8 cellular contexts compared by ENCODE assay signal in genomic region chr14:52068741-52069616, GRCh38. TPM values are rescaled to one million over a fixed set of nuclear protein-coding genes. Genes with fewer than 3 reads are reported as not detected.
DNase-seq lines count a peak whose midpoint lies in the region; ATAC-seq and TF ChIP-seq lines count a peak whose summit lies in the region.

A gene with protein sequence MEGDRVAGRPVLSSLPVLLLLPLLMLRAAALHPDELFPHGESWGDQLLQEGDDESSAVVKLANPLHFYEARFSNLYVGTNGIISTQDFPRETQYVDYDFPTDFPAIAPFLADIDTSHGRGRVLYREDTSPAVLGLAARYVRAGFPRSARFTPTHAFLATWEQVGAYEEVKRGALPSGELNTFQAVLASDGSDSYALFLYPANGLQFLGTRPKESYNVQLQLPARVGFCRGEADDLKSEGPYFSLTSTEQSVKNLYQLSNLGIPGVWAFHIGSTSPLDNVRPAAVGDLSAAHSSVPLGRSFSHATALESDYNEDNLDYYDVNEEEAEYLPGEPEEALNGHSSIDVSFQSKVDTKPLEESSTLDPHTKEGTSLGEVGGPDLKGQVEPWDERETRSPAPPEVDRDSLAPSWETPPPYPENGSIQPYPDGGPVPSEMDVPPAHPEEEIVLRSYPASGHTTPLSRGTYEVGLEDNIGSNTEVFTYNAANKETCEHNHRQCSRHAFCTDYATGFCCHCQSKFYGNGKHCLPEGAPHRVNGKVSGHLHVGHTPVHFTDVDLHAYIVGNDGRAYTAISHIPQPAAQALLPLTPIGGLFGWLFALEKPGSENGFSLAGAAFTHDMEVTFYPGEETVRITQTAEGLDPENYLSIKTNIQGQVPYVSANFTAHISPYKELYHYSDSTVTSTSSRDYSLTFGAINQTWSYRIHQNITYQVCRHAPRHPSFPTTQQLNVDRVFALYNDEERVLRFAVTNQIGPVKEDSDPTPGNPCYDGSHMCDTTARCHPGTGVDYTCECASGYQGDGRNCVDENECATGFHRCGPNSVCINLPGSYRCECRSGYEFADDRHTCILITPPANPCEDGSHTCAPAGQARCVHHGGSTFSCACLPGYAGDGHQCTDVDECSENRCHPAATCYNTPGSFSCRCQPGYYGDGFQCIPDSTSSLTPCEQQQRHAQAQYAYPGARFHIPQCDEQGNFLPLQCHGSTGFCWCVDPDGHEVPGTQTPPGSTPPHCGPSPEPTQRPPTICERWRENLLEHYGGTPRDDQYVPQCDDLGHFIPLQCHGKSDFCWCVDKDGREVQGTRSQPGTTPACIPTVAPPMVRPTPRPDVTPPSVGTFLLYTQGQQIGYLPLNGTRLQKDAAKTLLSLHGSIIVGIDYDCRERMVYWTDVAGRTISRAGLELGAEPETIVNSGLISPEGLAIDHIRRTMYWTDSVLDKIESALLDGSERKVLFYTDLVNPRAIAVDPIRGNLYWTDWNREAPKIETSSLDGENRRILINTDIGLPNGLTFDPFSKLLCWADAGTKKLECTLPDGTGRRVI (N-terminal part only) (minus strand): TSS chr14:52069059. CDS start chr14:52068994, 65 bp downstream.

- H3K36me3 Mint-ChIP-seq in Caco-2 (ENCODE audit: insufficient read depth, unreplicated experiment) = no peaks in the 10 kb centered on the region
- no peaks in the 10 kb centered on the region for H3K36me3 Mint-ChIP-seq in IgD-negative memory B cell
- no peaks in the 10 kb centered on the region for H3K36me3 Mint-ChIP-seq in mesothelial cell of epicardium
- no peaks in the 10 kb centered on the region for H3K36me3 Mint-ChIP-seq in stimulated activated effector memory CD8-positive, alpha-beta T cell treated with anti-CD3 and anti-CD28 coated beads, Interleukin-12 subunit alpha, Interleukin-12 subunit beta, amount 100 ng/mL, for 72 hours

- DNase-seq in Caco-2 = peak in 1 of 2 experiments; percentile 41
- DNase-seq in activated CD8-positive, alpha-beta memory T cell treated with anti-CD3 and anti-CD28 coated beads, Interleukin-2, amount 50 U/mL, for 24 hours (ENCODE audit: extremely low read depth) = peak; percentile 20
- peak; percentile 75 to 87 for DNase-seq in mesothelial cell of epicardium (ENCODE audit: low spot score in 2 of 2, unreplicated experiment in 2 of 2)
- DNase-seq in stimulated activated effector memory CD8-positive, alpha-beta T cell treated with anti-CD3 and anti-CD28 coated beads, Interleukin-12 subunit alpha, Interleukin-12 subunit beta, amount 100 ng/mL, for 72 hours (ENCODE audit: low spot score in 2 of 2) = peak; percentile 42 to 83

- H3K27me3 Mint-ChIP-seq in Caco-2 (ENCODE audit: insufficient read depth, unreplicated experiment) (no peaks in the 10 kb centered on the region), IgD-negative memory B cell (peaks cover 50% of the 10 kb centered on the region), mesothelial cell of epicardium (ENCODE audit: low read depth) (peaks cover 63% of the 10 kb centered on the region)

- TF ChIP-seq CTCF in Caco-2 (IDR thresholded peaks at IDR 0.05; ENCODE audit: insufficient read depth in 1 of 2, low read depth in 1 of 2, low read length in 1 of 2, severe bottlenecking in 1 of 2, unreplicated experiment in 1 of 2) = no peak
- TF ChIP-seq CTCF in mesothelial cell of epicardium (IDR thresholded peaks at IDR 0.05; ENCODE audit: unreplicated experiment) = no peak

- no TSS peak for BruUV-seq in Caco-2 (replicated peaks; lab: Mats Ljungman, UMichigan)

- H3K9me3 ChIP-seq in Caco-2 = no peaks in the 10 kb centered on the region

- H3K9me3 Mint-ChIP-seq in Caco-2 (ENCODE audit: unreplicated experiment) (no peaks in the 10 kb centered on the region), IgD-negative memory B cell (peaks cover 0 to under 1% (median 0%) of the 10 kb centered on the region in 3 donors), mesothelial cell of epicardium (no peaks in the 10 kb centered on the region)
- no peaks in the 10 kb centered on the region for H3K9me3 Mint-ChIP-seq in stimulated activated effector memory CD8-positive, alpha-beta T cell treated with anti-CD3 and anti-CD28 coated beads, Interleukin-12 subunit alpha, Interleukin-12 subunit beta, amount 100 ng/mL, for 72 hours

- H3K27me3 ChIP-seq in Caco-2 (replicated peaks; ENCODE audit: control insufficient read depth, insufficient read depth, low read length) = no peaks in the 10 kb centered on the region

- peaks cover 24% of the 10 kb centered on the region for H3K4me1 Mint-ChIP-seq in Caco-2 (ENCODE audit: low read depth, unreplicated experiment)
- H3K4me1 Mint-ChIP-seq in IgD-negative memory B cell = peaks cover 1 to 15% (median 8%) of the 10 kb centered on the region in 3 donors
- peaks cover 28% of the 10 kb centered on the region for H3K4me1 Mint-ChIP-seq in mesothelial cell of epicardium
- H3K4me1 Mint-ChIP-seq in stimulated activated effector memory CD8-positive, alpha-beta T cell treated with anti-CD3 and anti-CD28 coated beads, Interleukin-12 subunit alpha, Interleukin-12 subunit beta, amount 100 ng/mL, for 72 hours = peaks cover 12% of the 10 kb centered on the region

- peak within 1 kb of the TSS; percentile 47 for H3K4me3 ChIP-seq in Caco-2 (ENCODE audit: low read depth, low read length)

- H3K27ac Mint-ChIP-seq in Caco-2 (ENCODE audit: unreplicated experiment) = peak within 1 kb of the TSS; percentile 63
- H3K27ac Mint-ChIP-seq in IgD-negative memory B cell = peak within 1 kb of the TSS in 1 of 3 donors; percentile 64
- H3K27ac Mint-ChIP-seq in mesothelial cell of epicardium = peak within 1 kb of the TSS; percentile 75
- no peak within 1 kb of the TSS for H3K27ac Mint-ChIP-seq in stimulated activated effector memory CD8-positive, alpha-beta T cell treated with anti-CD3 and anti-CD28 coated beads, Interleukin-12 subunit alpha, Interleukin-12 subunit beta, amount 100 ng/mL, for 72 hours

- intact Hi-C loops in Caco-2 (cut with micrococcal nuclease; ENCODE audit: unreplicated experiment) = loop anchor here (10.0 kb wide), 1 partner anchor 54 kb away; no protein-coding TSS in a partner anchor

- H3K4me1 ChIP-seq in Caco-2 = peaks cover 15% of the 10 kb centered on the region; the same call in 1 of the 2 replicates

- H3K4me3 Mint-ChIP-seq in Caco-2 (ENCODE audit: unreplicated experiment) = peak within 1 kb of the TSS; percentile 78
- peak within 1 kb of the TSS in 3 of 4 donors; percentile 59 to 86 (median 71) for H3K4me3 Mint-ChIP-seq in IgD-negative memory B cell
- H3K4me3 Mint-ChIP-seq in mesothelial cell of epicardium = peak within 1 kb of the TSS; percentile 79
- peak within 1 kb of the TSS; percentile 71 for H3K4me3 Mint-ChIP-seq in stimulated activated effector memory CD8-positive, alpha-beta T cell treated with anti-CD3 and anti-CD28 coated beads, Interleukin-12 subunit alpha, Interleukin-12 subunit beta, amount 100 ng/mL, for 72 hours

- CTCF ChIA-PET in Caco-2 (lab: Charles Lee) = interaction anchor here (0.5 to 1.3 kb wide), 2 partner anchors 25 to 483 kb away, joined by 5 to 7 read pairs; partner anchors contain the start of gene TXNDC16

- POLR2A ChIA-PET in Caco-2 (lab: Charles Lee) = no interaction called here

- no peaks in the 10 kb centered on the region for H3K36me3 ChIP-seq in Caco-2 (ENCODE audit: control insufficient read depth, insufficient read depth, low read length)

- ATAC-seq in esophagus mucosa (peak; percentile 55), HG03196 (IDR thresholded peaks at IDR 0.05; ENCODE audit: unreplicated experiment) (no peak), GM21515 (IDR thresholded peaks at IDR 0.05; ENCODE audit: unreplicated experiment) (no peak)
- peak; percentile 84 for ATAC-seq in stimulated activated effector memory CD8-positive, alpha-beta T cell treated with anti-CD3 and anti-CD28 coated beads, Interleukin-12 subunit alpha, Interleukin-12 subunit beta, amount 100 ng/mL, for 72 hours

RNA-seq across cellular contexts. Expression of the gene that starts here (rescaled TPM):
- total RNA-seq in Caco-2 (2022) = 9.5 and 10.8 TPM in 2 replicates
- 0.73 TPM for polyA plus RNA-seq in IgD-negative memory B cell
- total RNA-seq in esophagus mucosa = 2.3 TPM
- total RNA-seq in mesothelial cell of epicardium = 103 to 124 TPM (median 120 TPM) in 3 replicates

Comparison
In these comparisons a context has a peak if more than half of its experiments do, and no peak if none do; other contexts are left out.
1. ATAC-seq: peak in esophagus mucosa (single experiment) and stimulated activated effector memory CD8-positive, alpha-beta T cell treated with anti-CD3 and anti-CD28 coated beads, Interleukin-12 subunit alpha, Interleukin-12 subunit beta, amount 100 ng/mL, for 72 hours (single experiment); none in HG03196 (single experiment) and GM21515 (single experiment).
2. Peak in every context shown above with its lines, with median percentiles within 50 percentile points of each other: H3K4me3 Mint-ChIP-seq.